In genomic region chr20:44404204-44405181, GRCh38 we compare ENCODE assay signal across 1 cellular context.
TF ChIP-seq lines count a peak whose summit lies in the region.

No MANE protein-coding gene starts in this region.

TF ChIP-seq in GM12878, 131 proteins besides CTCF, POLR2A, EP300 and RAD21:
- TF ChIP-seq BCL3 (IDR thresholded peaks at IDR 0.05; ENCODE audit: borderline replicate concordance, insufficient read depth, low read depth, low read length, poor library complexity, severe bottlenecking) (peak; percentile 86), ESRRA (IDR thresholded peaks at IDR 0.05; ENCODE audit: low read length) (no peak), RELB (IDR thresholded peaks at IDR 0.05; ENCODE audit: low read depth) (no peak), NR2C2 (IDR thresholded peaks at IDR 0.05; ENCODE audit: borderline replicate concordance, control insufficient read depth, insufficient read length, low read depth) (peak; percentile 36), BCL11A (IDR thresholded peaks at IDR 0.05; ENCODE audit: low read depth, low read length) (no peak), ZNF207 (IDR thresholded peaks at IDR 0.05; ENCODE audit: borderline replicate concordance) (no peak), ATF2 (IDR thresholded peaks at IDR 0.05; ENCODE audit: low read length) (no peak), SMC3 (IDR thresholded peaks at IDR 0.05; ENCODE audit: borderline replicate concordance, low read length) (no peak), HDAC6 (IDR thresholded peaks at IDR 0.05; ENCODE audit: unreplicated experiment) (no peak), E4F1 (IDR thresholded peaks at IDR 0.05; ENCODE audit: borderline replicate concordance, partially characterized antibody) (no peak)
